Comparison of ENCODE assay signal across 25 cellular contexts in the genomic region with DNA sequence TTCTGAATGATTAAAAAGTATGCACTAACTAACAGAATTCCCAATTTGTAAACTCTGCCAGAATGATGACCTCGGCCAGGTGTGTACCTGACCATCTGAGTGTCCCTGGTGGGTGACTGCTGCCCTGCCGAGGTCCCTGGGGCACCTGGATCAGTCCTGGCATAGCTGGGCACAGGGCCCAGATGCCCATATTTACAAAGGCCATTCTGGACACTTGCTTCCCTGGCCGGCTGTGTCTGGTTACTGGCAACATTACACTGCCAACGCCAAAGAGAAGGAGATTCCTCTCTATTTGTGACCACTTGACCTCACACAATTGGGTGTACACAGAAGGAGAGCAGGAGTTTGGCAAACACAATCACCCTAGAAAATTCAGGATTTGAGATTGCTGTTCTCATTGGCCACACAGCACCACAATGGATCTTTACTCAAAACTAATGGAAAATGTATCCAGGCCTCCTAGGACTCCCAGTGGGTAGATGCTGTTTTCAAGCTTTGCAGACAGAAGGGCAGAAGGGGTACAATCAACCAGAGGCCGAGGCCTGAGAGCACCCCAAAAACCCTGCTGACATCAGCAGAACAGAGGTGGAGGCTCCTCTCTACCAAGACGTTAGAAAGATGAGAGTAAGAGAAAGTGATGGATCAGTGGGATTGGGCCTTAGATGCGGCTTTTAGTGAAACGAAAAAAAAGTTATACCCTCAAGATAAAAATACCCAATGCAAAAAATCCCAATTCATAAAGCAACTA. TPM values are rescaled to one million over a fixed set of nuclear protein-coding genes. Genes with fewer than 3 reads are reported as not detected.
"Had no signal": no experiment of that assay in that cellular context is flagged by ENCODE, and none has a peak within 500 bp of the region (broad histone marks: within the 10 kb centered on the region; RNA-seq: fewer than 3 reads in every experiment).

No MANE protein-coding gene starts in this region.

- H3K4me1 ChIP-seq: adrenal gland, colonic mucosa, left lung had no signal

- H3K4me2 ChIP-seq: hepatocyte had no signal

- ATAC-seq: activated CD4-positive, alpha-beta T cell treated with anti-CD3 and anti-CD28 coated beads for 36 hours; left lung; natural killer cell; T-helper 17 cell had no signal

- FAIRE-seq: frontal cortex had no signal

- H3K9me3 ChIP-seq: adrenal gland, ascending aorta, colonic mucosa, esophagus muscularis mucosa, left lung, thoracic aorta had no signal

- DNase-seq: activated B cell treated with CpG ODN at 0.5 μM for 24 hours; activated CD4-positive, alpha-beta T cell treated with anti-CD3 and anti-CD28 coated beads for 36 hours; activated CD4-positive, alpha-beta T cell treated with anti-CD3 and anti-CD28 coated beads, Interleukin-2, amount 50 U/mL, for 4 hours; activated CD8-positive, alpha-beta memory T cell treated with anti-CD3 and anti-CD28 coated beads for 24 hours; activated CD8-positive, alpha-beta memory T cell treated with anti-CD3 and anti-CD28 coated beads, Interleukin-2, amount 50 U/mL, for 4 hours; activated naive CD4-positive, alpha-beta T cell; activated T-cell treated with anti-CD3 and anti-CD28 coated beads, Interleukin-2, amount 50 U/mL, for 24 hours; adrenal gland; brain microvascular endothelial cell; colonic mucosa; glutamatergic neuron; immature natural killer cell; kidney glomerular epithelial cell; natural killer cell; nucleus accumbens; stimulated activated CD4-positive, alpha-beta T cell treated with anti-CD3 and anti-CD28 coated beads, Interleukin-4, amount 100 ng/mL, for 24 hours; stimulated activated naive CD4-positive, alpha-beta T cell treated with Interleukin-2 at 50 U/mL for 16 hours; T-helper 17 cell had no signal

- H3K27ac ChIP-seq: adrenal gland, brain microvascular endothelial cell, colonic mucosa, hepatocyte, left lung had no signal

- H3K79me2 ChIP-seq: hepatocyte had no signal

- H3K4me3 ChIP-seq: adrenal gland, ascending aorta, colonic mucosa, dorsolateral prefrontal cortex, esophagus muscularis mucosa, hepatocyte, left lung, thoracic aorta had no signal

- H2AFZ ChIP-seq: hepatocyte had no signal

- H3K36me3 ChIP-seq: adrenal gland, ascending aorta, brain microvascular endothelial cell, colonic mucosa, esophagus muscularis mucosa, left lung, thoracic aorta had no signal

- H3K27me3 ChIP-seq: adrenal gland, ascending aorta, brain microvascular endothelial cell, colonic mucosa, dorsolateral prefrontal cortex, esophagus muscularis mucosa, hepatocyte, left lung had no signal

RNA-seq across cellular contexts. Expression of a gene that starts 58.3 kb away (rescaled TPM):
- total RNA-seq: T-helper 17 cell had no signal
